17 cellular contexts compared by ENCODE assay signal in genomic region chr21:27424601-27425000, GRCh38.
DNase-seq lines count a peak whose midpoint lies in the region; ATAC-seq and TF ChIP-seq lines count a peak whose summit lies in the region.
"Had no signal": no experiment of that assay in that cellular context is flagged by ENCODE, and none has a peak within 500 bp of the region (broad histone marks: within the 10 kb centered on the region; RNA-seq: fewer than 3 reads in every experiment).

No MANE protein-coding gene starts in this region.

- peaks cover 0 to 5% of the 10 kb centered on the region in 2 donors for H3K9me3 Mint-ChIP-seq in stimulated activated naive B cell treated with anti-CD40 and anti-IgM and Interleukin-4, amounts not matched to agents 10 μg/mL and 1 μg/mL and 100 μg/mL, for 72 hours

- no peak overlapping the region for H3K4me3 Mint-ChIP-seq in stimulated activated naive B cell treated with anti-CD40 and anti-IgM and Interleukin-4, amounts not matched to agents 10 μg/mL and 1 μg/mL and 100 μg/mL, for 72 hours
- H3K4me3 Mint-ChIP-seq: activated CD4-positive, alpha-beta T cell treated with anti-CD3 and anti-CD28 coated beads for 36 hours; activated naive CD8-positive, alpha-beta T cell; T-helper 1 cell treated with Interleukin-12 subunit alpha and Interleukin-12 subunit beta and Interleukin-4 antibody, amounts not matched to agents 30 μg/mL and 1 μg/mL, for 36 hours had no signal

- H3K27me3 Mint-ChIP-seq in stimulated activated naive B cell treated with anti-CD40 and anti-IgM and Interleukin-4, amounts not matched to agents 10 μg/mL and 1 μg/mL and 100 μg/mL, for 72 hours: no peaks in the 10 kb centered on the region
- H3K27me3 Mint-ChIP-seq: activated CD4-positive, alpha-beta T cell treated with anti-CD3 and anti-CD28 coated beads for 36 hours; activated naive CD8-positive, alpha-beta T cell had no signal

- H3K27ac Mint-ChIP-seq in stimulated activated naive B cell treated with anti-CD40 and anti-IgM and Interleukin-4, amounts not matched to agents 10 μg/mL and 1 μg/mL and 100 μg/mL, for 72 hours: no peak overlapping the region
- H3K27ac Mint-ChIP-seq: activated CD4-positive, alpha-beta T cell treated with anti-CD3 and anti-CD28 coated beads for 36 hours; activated naive CD8-positive, alpha-beta T cell; T-helper 1 cell treated with Interleukin-12 subunit alpha and Interleukin-12 subunit beta and Interleukin-4 antibody, amounts not matched to agents 30 μg/mL and 1 μg/mL, for 36 hours had no signal

- DNase-seq in Daoy (ENCODE audit: low read depth) (peak; percentile 21), M059J (ENCODE audit: low read depth) (peak; percentile 55), astrocyte of the spinal cord (ENCODE audit: low read depth, low spot score) (peak; percentile 25), islet precursor cell (peak; percentile 60), amniotic stem cell (lab: John Stamatoyannopoulos, UW) (no peak)
- no peak for DNase-seq in stimulated activated naive B cell treated with anti-CD40 and anti-IgM and Interleukin-4, amounts not matched to agents 10 μg/mL and 1 μg/mL and 100 μg/mL, for 72 hours
- DNase-seq: activated CD4-positive, alpha-beta T cell treated with anti-CD3 and anti-CD28 coated beads for 36 hours; activated T-cell treated with anti-CD3 and anti-CD28 coated beads for 4 hours; cortex of kidney; DMS153; NCI-H2227 treated with DMSO at 0.1 percent for 48 hours; PC-9; thyroid gland had no signal

- in situ Hi-C loops in astrocyte of the spinal cord (cut with HindIII; ENCODE audit: low sequenced_read_pairs): no loop called here

- no peaks in the 10 kb centered on the region for H3K36me3 Mint-ChIP-seq in stimulated activated naive B cell treated with anti-CD40 and anti-IgM and Interleukin-4, amounts not matched to agents 10 μg/mL and 1 μg/mL and 100 μg/mL, for 72 hours
- H3K36me3 Mint-ChIP-seq: activated naive CD8-positive, alpha-beta T cell had no signal

- TF ChIP-seq CTCF in astrocyte of the spinal cord (IDR thresholded peaks at IDR 0.05; ENCODE audit: low read depth, low read length): no peak

- H3K4me3 ChIP-seq in astrocyte of the spinal cord (ENCODE audit: low read depth, low read length): no peak overlapping the region
- H3K4me3 ChIP-seq: PC-9, thyroid gland had no signal

- H3K4me1 Mint-ChIP-seq in stimulated activated naive B cell treated with anti-CD40 and anti-IgM and Interleukin-4, amounts not matched to agents 10 μg/mL and 1 μg/mL and 100 μg/mL, for 72 hours: no peaks in the 10 kb centered on the region
- H3K4me1 Mint-ChIP-seq: activated CD4-positive, alpha-beta T cell treated with anti-CD3 and anti-CD28 coated beads for 36 hours had no signal

- no peak for ATAC-seq in stimulated activated naive B cell treated with anti-CD40 and anti-IgM and Interleukin-4, amounts not matched to agents 10 μg/mL and 1 μg/mL and 100 μg/mL, for 72 hours (replicated peaks)
- ATAC-seq in HG03565 (IDR thresholded peaks at IDR 0.05; ENCODE audit: unreplicated experiment) (no peak), GM21423 (IDR thresholded peaks at IDR 0.05; ENCODE audit: unreplicated experiment) (no peak)
- ATAC-seq: activated CD4-positive, alpha-beta T cell treated with anti-CD3 and anti-CD28 coated beads for 36 hours had no signal

Comparison
In these comparisons a context has a peak if more than half of its experiments do, and no peak if none do; other contexts are left out.
1. DNase-seq: peak in Daoy (single experiment), M059J (single experiment), astrocyte of the spinal cord (single experiment) and islet precursor cell (single experiment); none in stimulated activated naive B cell treated with anti-CD40 and anti-IgM and Interleukin-4, amounts not matched to agents 10 μg/mL and 1 μg/mL and 100 μg/mL, for 72 hours (single experiment) and amniotic stem cell (single experiment).